ENCODE assay signal across 1 cellular context in the genomic region with DNA sequence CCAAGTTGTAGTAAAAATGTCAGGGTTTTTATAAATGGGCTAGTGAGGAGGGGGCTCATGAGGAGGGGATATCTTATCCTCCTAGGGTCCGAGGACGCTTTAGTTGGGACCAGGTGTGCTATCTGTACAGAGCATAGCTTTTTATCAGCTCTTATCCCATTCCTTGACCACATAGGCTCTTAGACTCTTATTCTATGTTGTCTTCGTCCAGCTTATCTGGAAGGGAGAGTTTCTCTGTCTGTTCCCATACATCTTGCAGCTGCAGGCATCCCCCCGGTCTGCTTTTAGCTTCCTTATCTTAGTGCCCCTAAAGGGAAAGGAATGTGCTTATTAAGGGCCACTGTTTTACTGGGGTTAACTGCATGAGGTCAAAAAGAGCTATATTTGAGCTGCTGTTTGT.
A peak's percentile ranks its signal among the peaks of the same experiment; 100 is the strongest.
TF ChIP-seq lines count a peak whose summit lies in the region.

No MANE protein-coding gene starts in this region.

TF ChIP-seq in K562, 482 proteins besides CTCF, POLR2A, EP300 and RAD21 (continued from another document and continues in another):
- no peak; a peak in 1 of 4 replicates for TF ChIP-seq NONO (IDR thresholded peaks at IDR 0.05; ENCODE audit: low read depth in 2 of 2, low read length in 1 of 2)
- TF ChIP-seq ZFX (CRISPR knock-in tag; IDR thresholded peaks at IDR 0.05): no peak
- no peak for TF ChIP-seq BACH1 (tag; IDR thresholded peaks at IDR 0.05)
- TF ChIP-seq PCBP1 (IDR thresholded peaks at IDR 0.05; ENCODE audit: low read depth, low read length, poor library complexity, severe bottlenecking): no peak
- TF ChIP-seq ZNF121 (CRISPR knock-in tag; conservative IDR thresholded peaks at IDR 0.05): no peak
- TF ChIP-seq KLF1 (tag; IDR thresholded peaks at IDR 0.05): no peak
- TF ChIP-seq CHD2 (IDR thresholded peaks at IDR 0.05; ENCODE audit: low read depth, low read length): no peak
- TF ChIP-seq NR2F6 (CRISPR knock-in tag; IDR thresholded peaks at IDR 0.05): no peak
- peak; percentile 78; the same call in 1 of the 2 replicates for TF ChIP-seq MTA1 (IDR thresholded peaks at IDR 0.05; ENCODE audit: borderline replicate concordance)
- no peak for TF ChIP-seq ZNF354B (CRISPR knock-in tag; IDR thresholded peaks at IDR 0.05)
- TF ChIP-seq, protein P1, sequence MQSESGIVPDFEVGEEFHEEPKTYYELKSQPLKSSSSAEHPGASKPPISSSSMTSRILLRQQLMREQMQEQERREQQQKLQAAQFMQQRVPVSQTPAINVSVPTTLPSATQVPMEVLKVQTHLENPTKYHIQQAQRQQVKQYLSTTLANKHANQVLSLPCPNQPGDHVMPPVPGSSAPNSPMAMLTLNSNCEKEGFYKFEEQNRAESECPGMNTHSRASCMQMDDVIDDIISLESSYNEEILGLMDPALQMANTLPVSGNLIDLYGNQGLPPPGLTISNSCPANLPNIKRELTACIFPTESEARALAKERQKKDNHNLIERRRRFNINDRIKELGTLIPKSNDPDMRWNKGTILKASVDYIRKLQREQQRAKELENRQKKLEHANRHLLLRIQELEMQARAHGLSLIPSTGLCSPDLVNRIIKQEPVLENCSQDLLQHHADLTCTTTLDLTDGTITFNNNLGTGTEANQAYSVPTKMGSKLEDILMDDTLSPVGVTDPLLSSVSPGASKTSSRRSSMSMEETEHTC (IDR thresholded peaks at IDR 0.05): no peak
- peak; percentile 30; the same call in 1 of the 2 replicates for TF ChIP-seq ZNF668 (CRISPR knock-in tag; IDR thresholded peaks at IDR 0.05)
- TF ChIP-seq HMGN3 (IDR thresholded peaks at IDR 0.05; ENCODE audit: borderline replicate concordance, extremely low read depth, insufficient read length, low read depth, low read length): peak; percentile 41
- TF ChIP-seq MAFG (tag; conservative IDR thresholded peaks at IDR 0.05): no peak
- TF ChIP-seq, protein P2, sequence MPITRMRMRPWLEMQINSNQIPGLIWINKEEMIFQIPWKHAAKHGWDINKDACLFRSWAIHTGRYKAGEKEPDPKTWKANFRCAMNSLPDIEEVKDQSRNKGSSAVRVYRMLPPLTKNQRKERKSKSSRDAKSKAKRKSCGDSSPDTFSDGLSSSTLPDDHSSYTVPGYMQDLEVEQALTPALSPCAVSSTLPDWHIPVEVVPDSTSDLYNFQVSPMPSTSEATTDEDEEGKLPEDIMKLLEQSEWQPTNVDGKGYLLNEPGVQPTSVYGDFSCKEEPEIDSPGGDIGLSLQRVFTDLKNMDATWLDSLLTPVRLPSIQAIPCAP (CRISPR knock-in tag; IDR thresholded peaks at IDR 0.05; ENCODE audit: borderline replicate concordance): no peak
- TF ChIP-seq, protein P3, sequence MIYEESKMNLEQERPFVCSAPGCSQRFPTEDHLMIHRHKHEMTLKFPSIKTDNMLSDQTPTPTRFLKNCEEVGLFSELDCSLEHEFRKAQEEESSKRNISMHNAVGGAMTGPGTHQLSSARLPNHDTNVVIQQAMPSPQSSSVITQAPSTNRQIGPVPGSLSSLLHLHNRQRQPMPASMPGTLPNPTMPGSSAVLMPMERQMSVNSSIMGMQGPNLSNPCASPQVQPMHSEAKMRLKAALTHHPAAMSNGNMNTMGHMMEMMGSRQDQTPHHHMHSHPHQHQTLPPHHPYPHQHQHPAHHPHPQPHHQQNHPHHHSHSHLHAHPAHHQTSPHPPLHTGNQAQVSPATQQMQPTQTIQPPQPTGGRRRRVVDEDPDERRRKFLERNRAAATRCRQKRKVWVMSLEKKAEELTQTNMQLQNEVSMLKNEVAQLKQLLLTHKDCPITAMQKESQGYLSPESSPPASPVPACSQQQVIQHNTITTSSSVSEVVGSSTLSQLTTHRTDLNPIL (CRISPR knock-in tag; IDR thresholded peaks at IDR 0.05): no peak
- TF ChIP-seq, protein P4, sequence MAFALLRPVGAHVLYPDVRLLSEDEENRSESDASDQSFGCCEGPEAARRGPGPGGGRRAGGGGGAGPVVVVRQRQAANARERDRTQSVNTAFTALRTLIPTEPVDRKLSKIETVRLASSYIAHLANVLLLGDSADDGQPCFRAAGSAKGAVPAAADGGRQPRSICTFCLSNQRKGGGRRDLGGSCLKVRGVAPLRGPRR (CRISPR knock-in tag; IDR thresholded peaks at IDR 0.05): no peak
- TF ChIP-seq, protein P5, sequence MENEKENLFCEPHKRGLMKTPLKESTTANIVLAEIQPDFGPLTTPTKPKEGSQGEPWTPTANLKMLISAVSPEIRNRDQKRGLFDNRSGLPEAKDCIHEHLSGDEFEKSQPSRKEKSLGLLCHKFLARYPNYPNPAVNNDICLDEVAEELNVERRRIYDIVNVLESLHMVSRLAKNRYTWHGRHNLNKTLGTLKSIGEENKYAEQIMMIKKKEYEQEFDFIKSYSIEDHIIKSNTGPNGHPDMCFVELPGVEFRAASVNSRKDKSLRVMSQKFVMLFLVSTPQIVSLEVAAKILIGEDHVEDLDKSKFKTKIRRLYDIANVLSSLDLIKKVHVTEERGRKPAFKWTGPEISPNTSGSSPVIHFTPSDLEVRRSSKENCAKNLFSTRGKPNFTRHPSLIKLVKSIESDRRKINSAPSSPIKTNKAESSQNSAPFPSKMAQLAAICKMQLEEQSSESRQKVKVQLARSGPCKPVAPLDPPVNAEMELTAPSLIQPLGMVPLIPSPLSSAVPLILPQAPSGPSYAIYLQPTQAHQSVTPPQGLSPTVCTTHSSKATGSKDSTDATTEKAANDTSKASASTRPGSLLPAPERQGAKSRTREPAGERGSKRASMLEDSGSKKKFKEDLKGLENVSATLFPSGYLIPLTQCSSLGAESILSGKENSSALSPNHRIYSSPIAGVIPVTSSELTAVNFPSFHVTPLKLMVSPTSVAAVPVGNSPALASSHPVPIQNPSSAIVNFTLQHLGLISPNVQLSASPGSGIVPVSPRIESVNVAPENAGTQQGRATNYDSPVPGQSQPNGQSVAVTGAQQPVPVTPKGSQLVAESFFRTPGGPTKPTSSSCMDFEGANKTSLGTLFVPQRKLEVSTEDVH (IDR thresholded peaks at IDR 0.05; ENCODE audit: low read depth, partially characterized antibody): no peak
- no peak for TF ChIP-seq ASH1L (IDR thresholded peaks at IDR 0.05; ENCODE audit: borderline replicate concordance, low read depth, partially characterized antibody)
- TF ChIP-seq, protein P6, sequence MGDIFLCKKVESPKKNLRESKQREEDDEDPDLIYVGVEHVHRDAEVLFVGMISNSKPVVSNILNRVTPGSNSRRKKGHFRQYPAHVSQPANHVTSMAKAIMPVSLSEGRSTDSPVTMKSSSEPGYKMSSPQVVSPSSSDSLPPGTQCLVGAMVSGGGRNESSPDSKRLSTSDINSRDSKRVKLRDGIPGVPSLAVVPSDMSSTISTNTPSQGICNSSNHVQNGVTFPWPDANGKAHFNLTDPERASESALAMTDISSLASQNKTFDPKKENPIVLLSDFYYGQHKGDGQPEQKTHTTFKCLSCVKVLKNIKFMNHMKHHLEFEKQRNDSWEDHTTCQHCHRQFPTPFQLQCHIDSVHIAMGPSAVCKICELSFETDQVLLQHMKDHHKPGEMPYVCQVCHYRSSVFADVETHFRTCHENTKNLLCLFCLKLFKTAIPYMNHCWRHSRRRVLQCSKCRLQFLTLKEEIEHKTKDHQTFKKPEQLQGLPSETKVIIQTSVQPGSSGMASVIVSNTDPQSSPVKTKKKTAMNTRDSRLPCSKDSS (IDR thresholded peaks at IDR 0.05; ENCODE audit: low read depth, partially characterized antibody): no peak
- TF ChIP-seq SNIP1 (IDR thresholded peaks at IDR 0.05; ENCODE audit: low read depth): no peak
- TF ChIP-seq MYNN (IDR thresholded peaks at IDR 0.05): peak; percentile 97
- peak; percentile 54; the same call in 1 of the 2 replicates for TF ChIP-seq MYNN (CRISPR knock-in tag; IDR thresholded peaks at IDR 0.05)
- 0 out of 2 replicates have a peak, but pooled peaks have one; percentile 45 for TF ChIP-seq MBD2 (IDR thresholded peaks at IDR 0.05; ENCODE audit: borderline replicate concordance, low read depth)
- no peak for TF ChIP-seq TCFL5 (CRISPR knock-in tag; conservative IDR thresholded peaks at IDR 0.05)
- peak; percentile 90 for TF ChIP-seq STAT5A (IDR thresholded peaks at IDR 0.05; ENCODE audit: borderline replicate concordance, low read length)
- peak; percentile 97 for TF ChIP-seq TAL1 (IDR thresholded peaks at IDR 0.05)
- TF ChIP-seq, protein P7, sequence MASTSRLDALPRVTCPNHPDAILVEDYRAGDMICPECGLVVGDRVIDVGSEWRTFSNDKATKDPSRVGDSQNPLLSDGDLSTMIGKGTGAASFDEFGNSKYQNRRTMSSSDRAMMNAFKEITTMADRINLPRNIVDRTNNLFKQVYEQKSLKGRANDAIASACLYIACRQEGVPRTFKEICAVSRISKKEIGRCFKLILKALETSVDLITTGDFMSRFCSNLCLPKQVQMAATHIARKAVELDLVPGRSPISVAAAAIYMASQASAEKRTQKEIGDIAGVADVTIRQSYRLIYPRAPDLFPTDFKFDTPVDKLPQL (IDR thresholded peaks at IDR 0.05; ENCODE audit: extremely low read depth, insufficient read length): no peak
- TF ChIP-seq, protein P8, sequence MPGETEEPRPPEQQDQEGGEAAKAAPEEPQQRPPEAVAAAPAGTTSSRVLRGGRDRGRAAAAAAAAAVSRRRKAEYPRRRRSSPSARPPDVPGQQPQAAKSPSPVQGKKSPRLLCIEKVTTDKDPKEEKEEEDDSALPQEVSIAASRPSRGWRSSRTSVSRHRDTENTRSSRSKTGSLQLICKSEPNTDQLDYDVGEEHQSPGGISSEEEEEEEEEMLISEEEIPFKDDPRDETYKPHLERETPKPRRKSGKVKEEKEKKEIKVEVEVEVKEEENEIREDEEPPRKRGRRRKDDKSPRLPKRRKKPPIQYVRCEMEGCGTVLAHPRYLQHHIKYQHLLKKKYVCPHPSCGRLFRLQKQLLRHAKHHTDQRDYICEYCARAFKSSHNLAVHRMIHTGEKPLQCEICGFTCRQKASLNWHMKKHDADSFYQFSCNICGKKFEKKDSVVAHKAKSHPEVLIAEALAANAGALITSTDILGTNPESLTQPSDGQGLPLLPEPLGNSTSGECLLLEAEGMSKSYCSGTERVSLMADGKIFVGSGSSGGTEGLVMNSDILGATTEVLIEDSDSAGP (CRISPR knock-in tag; IDR thresholded peaks at IDR 0.05): no peak
- TF ChIP-seq EWSR1 (IDR thresholded peaks at IDR 0.05; ENCODE audit: borderline replicate concordance, low read depth, partially characterized antibody): no peak
- TF ChIP-seq, protein P9, sequence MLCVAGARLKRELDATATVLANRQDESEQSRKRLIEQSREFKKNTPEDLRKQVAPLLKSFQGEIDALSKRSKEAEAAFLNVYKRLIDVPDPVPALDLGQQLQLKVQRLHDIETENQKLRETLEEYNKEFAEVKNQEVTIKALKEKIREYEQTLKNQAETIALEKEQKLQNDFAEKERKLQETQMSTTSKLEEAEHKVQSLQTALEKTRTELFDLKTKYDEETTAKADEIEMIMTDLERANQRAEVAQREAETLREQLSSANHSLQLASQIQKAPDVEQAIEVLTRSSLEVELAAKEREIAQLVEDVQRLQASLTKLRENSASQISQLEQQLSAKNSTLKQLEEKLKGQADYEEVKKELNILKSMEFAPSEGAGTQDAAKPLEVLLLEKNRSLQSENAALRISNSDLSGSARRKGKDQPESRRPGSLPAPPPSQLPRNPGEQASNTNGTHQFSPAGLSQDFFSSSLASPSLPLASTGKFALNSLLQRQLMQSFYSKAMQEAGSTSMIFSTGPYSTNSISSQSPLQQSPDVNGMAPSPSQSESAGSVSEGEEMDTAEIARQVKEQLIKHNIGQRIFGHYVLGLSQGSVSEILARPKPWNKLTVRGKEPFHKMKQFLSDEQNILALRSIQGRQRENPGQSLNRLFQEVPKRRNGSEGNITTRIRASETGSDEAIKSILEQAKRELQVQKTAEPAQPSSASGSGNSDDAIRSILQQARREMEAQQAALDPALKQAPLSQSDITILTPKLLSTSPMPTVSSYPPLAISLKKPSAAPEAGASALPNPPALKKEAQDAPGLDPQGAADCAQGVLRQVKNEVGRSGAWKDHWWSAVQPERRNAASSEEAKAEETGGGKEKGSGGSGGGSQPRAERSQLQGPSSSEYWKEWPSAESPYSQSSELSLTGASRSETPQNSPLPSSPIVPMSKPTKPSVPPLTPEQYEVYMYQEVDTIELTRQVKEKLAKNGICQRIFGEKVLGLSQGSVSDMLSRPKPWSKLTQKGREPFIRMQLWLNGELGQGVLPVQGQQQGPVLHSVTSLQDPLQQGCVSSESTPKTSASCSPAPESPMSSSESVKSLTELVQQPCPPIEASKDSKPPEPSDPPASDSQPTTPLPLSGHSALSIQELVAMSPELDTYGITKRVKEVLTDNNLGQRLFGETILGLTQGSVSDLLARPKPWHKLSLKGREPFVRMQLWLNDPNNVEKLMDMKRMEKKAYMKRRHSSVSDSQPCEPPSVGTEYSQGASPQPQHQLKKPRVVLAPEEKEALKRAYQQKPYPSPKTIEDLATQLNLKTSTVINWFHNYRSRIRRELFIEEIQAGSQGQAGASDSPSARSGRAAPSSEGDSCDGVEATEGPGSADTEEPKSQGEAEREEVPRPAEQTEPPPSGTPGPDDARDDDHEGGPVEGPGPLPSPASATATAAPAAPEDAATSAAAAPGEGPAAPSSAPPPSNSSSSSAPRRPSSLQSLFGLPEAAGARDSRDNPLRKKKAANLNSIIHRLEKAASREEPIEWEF (CRISPR knock-in tag; IDR thresholded peaks at IDR 0.05): no peak
- TF ChIP-seq, protein P10, sequence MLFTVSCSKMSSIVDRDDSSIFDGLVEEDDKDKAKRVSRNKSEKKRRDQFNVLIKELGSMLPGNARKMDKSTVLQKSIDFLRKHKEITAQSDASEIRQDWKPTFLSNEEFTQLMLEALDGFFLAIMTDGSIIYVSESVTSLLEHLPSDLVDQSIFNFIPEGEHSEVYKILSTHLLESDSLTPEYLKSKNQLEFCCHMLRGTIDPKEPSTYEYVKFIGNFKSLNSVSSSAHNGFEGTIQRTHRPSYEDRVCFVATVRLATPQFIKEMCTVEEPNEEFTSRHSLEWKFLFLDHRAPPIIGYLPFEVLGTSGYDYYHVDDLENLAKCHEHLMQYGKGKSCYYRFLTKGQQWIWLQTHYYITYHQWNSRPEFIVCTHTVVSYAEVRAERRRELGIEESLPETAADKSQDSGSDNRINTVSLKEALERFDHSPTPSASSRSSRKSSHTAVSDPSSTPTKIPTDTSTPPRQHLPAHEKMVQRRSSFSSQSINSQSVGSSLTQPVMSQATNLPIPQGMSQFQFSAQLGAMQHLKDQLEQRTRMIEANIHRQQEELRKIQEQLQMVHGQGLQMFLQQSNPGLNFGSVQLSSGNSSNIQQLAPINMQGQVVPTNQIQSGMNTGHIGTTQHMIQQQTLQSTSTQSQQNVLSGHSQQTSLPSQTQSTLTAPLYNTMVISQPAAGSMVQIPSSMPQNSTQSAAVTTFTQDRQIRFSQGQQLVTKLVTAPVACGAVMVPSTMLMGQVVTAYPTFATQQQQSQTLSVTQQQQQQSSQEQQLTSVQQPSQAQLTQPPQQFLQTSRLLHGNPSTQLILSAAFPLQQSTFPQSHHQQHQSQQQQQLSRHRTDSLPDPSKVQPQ (CRISPR knock-in tag; IDR thresholded peaks at IDR 0.05; ENCODE audit: borderline replicate concordance): peak; percentile 55; the same call in 1 of the 2 replicates
- no peak for TF ChIP-seq U2AF2 (optimal IDR thresholded peaks at IDR 0.05; ENCODE audit: low read depth, low read length)
- TF ChIP-seq, protein P11, sequence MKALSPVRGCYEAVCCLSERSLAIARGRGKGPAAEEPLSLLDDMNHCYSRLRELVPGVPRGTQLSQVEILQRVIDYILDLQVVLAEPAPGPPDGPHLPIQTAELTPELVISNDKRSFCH (CRISPR knock-in tag; IDR thresholded peaks at IDR 0.05): no peak
- TF ChIP-seq, protein P11 (tag; IDR thresholded peaks at IDR 0.05): no peak
